ENCODE assay signal across 23 cellular contexts in the genomic region with DNA sequence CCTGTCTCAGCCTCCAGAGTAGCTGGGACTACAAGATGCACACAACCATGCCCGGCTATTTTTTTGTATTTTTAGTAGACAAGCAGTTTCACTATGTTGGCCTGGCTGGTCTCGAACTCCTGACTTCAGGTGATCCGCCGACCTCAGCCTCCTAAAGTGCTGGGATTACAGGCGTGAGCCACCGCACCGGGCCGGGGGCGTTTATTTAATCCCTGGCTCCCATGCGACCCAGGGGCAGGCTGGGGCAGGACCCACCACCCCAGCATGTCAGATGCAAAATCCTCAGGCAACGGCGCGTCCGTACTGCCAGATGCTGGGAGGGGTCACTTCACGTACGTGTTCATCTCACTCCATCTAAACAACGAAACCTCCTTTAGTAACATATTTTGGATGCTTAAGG.
DNase-seq lines count a peak whose midpoint lies in the region; ATAC-seq and TF ChIP-seq lines count a peak whose summit lies in the region.
"Had no signal": no experiment of that assay in that cellular context is flagged by ENCODE, and none has a peak within 500 bp of the region (broad histone marks: within the 10 kb centered on the region; RNA-seq: fewer than 3 reads in every experiment).

No MANE protein-coding gene starts in this region.

- no peaks in the 10 kb centered on the region for H3K9me3 ChIP-seq in T-helper 17 cell (ENCODE audit: control insufficient read depth, low read length, poor library complexity, severe bottlenecking)
- H3K9me3 ChIP-seq: A549, BE2C, Caco-2 had no signal

- no peak for ATAC-seq in T-helper 17 cell
- ATAC-seq: A549, GM12878, Panc1 had no signal

- H3K4me3 Mint-ChIP-seq in activated naive CD8-positive, alpha-beta T cell = peak overlapping the region; percentile 23
- H3K4me3 Mint-ChIP-seq in activated naive CD8-positive, alpha-beta T cell treated with anti-CD3 and anti-CD28 coated beads for 36 hours = no peak overlapping the region
- H3K4me3 Mint-ChIP-seq in T-helper 17 cell (peak overlapping the region; percentile 75), nephron progenitor cell (no peak overlapping the region)

- no peak for DNase-seq in activated naive CD8-positive, alpha-beta T cell treated with anti-CD3 and anti-CD28 coated beads for 36 hours
- DNase-seq in T-helper 17 cell = no peak
- no peak for DNase-seq in nephron progenitor cell
- DNase-seq in effector CD4-positive, alpha-beta T cell = no peak
- DNase-seq in T-helper 1 cell = no peak
- DNase-seq in stimulated activated CD4-positive, alpha-beta T cell treated with anti-CD3 and anti-CD28 coated beads, Interleukin-1b, Interleukin-23, amount 100 ng/mL, for 48 hours = no peak
- DNase-seq: BE2C, Caco-2, DMS 273 treated with DMSO at 0.1 percent for 48 hours, DND-41, H7, Karpas-422, MV-4-11, NCI-H1105 treated with DMSO at 0.1 percent for 48 hours, NCI-H2029 treated with DMSO at 0.1 percent for 48 hours, NCI-H345, NCI-H524, NCI-H82 had no signal

- H3K27me3 Mint-ChIP-seq in activated naive CD8-positive, alpha-beta T cell = no peaks in the 10 kb centered on the region
- no peaks in the 10 kb centered on the region for H3K27me3 Mint-ChIP-seq in activated naive CD8-positive, alpha-beta T cell treated with anti-CD3 and anti-CD28 coated beads for 36 hours
- H3K27me3 Mint-ChIP-seq in T-helper 17 cell = no peaks in the 10 kb centered on the region
- peaks cover 7% of the 10 kb centered on the region for H3K27me3 Mint-ChIP-seq in nephron progenitor cell (ENCODE audit: low read depth, poor library complexity)

- H3K9me3 Mint-ChIP-seq in activated naive CD8-positive, alpha-beta T cell (ENCODE audit: low read depth) = no peaks in the 10 kb centered on the region
- no peaks in the 10 kb centered on the region for H3K9me3 Mint-ChIP-seq in activated naive CD8-positive, alpha-beta T cell treated with anti-CD3 and anti-CD28 coated beads for 36 hours
- H3K9me3 Mint-ChIP-seq in nephron progenitor cell = no peaks in the 10 kb centered on the region

- TF ChIP-seq CTCF in nephron progenitor cell (IDR thresholded peaks at IDR 0.05) = no peak

- no peaks in the 10 kb centered on the region for H3K36me3 Mint-ChIP-seq in activated naive CD8-positive, alpha-beta T cell
- H3K36me3 Mint-ChIP-seq in activated naive CD8-positive, alpha-beta T cell treated with anti-CD3 and anti-CD28 coated beads for 36 hours = no peaks in the 10 kb centered on the region
- H3K36me3 Mint-ChIP-seq in T-helper 17 cell (ENCODE audit: low read depth) (peaks cover 3% of the 10 kb centered on the region), nephron progenitor cell (ENCODE audit: low read depth) (no peaks in the 10 kb centered on the region)
- H3K36me3 Mint-ChIP-seq: CD4-positive, CD25-positive, alpha-beta regulatory T cell had no signal

- no peak overlapping the region for H3K27ac Mint-ChIP-seq in activated naive CD8-positive, alpha-beta T cell
- no peak overlapping the region for H3K27ac Mint-ChIP-seq in activated naive CD8-positive, alpha-beta T cell treated with anti-CD3 and anti-CD28 coated beads for 36 hours
- peak overlapping the region; percentile 92 for H3K27ac Mint-ChIP-seq in T-helper 17 cell
- H3K27ac Mint-ChIP-seq in nephron progenitor cell = peak overlapping the region; percentile 84

- peaks cover 23% of the 10 kb centered on the region for H3K4me1 Mint-ChIP-seq in activated naive CD8-positive, alpha-beta T cell (ENCODE audit: low read depth)
- peaks cover 15% of the 10 kb centered on the region for H3K4me1 Mint-ChIP-seq in activated naive CD8-positive, alpha-beta T cell treated with anti-CD3 and anti-CD28 coated beads for 36 hours
- H3K4me1 Mint-ChIP-seq in T-helper 17 cell = peaks cover 20% of the 10 kb centered on the region
- peaks cover 40% of the 10 kb centered on the region for H3K4me1 Mint-ChIP-seq in nephron progenitor cell

Comparison
In these comparisons a context has a peak if more than half of its experiments do, and no peak if none do; other contexts are left out.
1. H3K4me3 Mint-ChIP-seq: peak in activated naive CD8-positive, alpha-beta T cell (single experiment) and T-helper 17 cell (single experiment); none in activated naive CD8-positive, alpha-beta T cell treated with anti-CD3 and anti-CD28 coated beads for 36 hours (single experiment) and nephron progenitor cell (single experiment).
2. H3K27ac Mint-ChIP-seq: peak in T-helper 17 cell (single experiment) and nephron progenitor cell (single experiment); none in activated naive CD8-positive, alpha-beta T cell (single experiment) and activated naive CD8-positive, alpha-beta T cell treated with anti-CD3 and anti-CD28 coated beads for 36 hours (single experiment).